ENCODE assay signal across 12 cellular contexts in the genomic region with DNA sequence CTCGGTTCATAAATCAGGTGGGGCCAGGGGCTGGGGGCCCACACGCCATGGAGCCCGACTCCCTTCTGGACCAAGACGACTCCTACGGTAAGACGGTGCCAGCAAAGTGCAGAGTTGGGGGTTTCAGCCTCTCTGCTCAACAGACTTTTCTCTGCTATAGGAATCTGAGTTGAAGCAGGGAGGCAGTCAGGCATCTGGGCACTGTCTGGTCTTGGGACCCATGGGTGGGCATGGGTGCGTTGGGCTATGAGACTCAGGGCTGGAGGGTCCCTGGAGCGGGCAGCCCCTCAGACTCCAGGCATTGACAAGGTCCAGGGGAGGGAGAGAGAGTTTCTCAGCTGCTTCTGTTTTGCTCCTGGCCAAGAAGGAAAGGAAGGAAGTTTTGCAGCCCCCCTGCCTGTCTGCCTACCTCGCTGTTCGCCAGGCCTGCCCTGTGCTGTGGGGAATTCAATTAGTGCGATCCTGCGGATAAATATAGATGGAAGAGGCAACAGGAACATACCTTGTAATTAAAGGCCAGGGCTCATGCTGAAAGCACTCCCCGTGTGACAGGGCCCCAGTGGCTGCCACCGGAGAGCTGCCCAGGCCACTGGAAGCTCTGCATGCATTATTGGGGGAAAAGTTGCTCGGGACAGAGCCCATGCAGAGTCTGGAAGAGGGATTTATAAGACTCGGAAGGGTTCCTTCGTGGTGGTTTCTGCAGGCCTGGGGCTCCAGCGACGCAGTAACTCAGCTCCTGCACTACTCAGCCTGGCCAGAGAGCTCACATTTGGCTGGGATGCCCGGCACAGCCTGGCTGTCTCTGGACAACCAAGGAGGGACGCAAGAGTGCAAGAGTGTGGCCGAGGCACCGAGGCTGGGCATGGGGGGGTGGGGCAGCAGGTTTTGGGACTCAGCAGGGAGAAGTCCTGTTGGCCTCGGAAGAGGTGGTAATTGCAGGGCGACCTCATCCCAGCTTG.
DNase-seq lines count a peak whose midpoint lies in the region; ATAC-seq and TF ChIP-seq lines count a peak whose summit lies in the region.
"Had no signal": no experiment of that assay in that cellular context is flagged by ENCODE, and none has a peak within 500 bp of the region (broad histone marks: within the 10 kb centered on the region; RNA-seq: fewer than 3 reads in every experiment).

No MANE protein-coding gene starts in this region.

- H3K27ac ChIP-seq in heart right ventricle (peak overlapping the region; percentile 60 to 96 (median 86)), psoas muscle (peak overlapping the region; percentile 95)

- H3K27me3 ChIP-seq in BE2C, result no peaks in the 10 kb centered on the region
- no peaks in the 10 kb centered on the region for H3K27me3 ChIP-seq in heart right ventricle
- no peaks in the 10 kb centered on the region for H3K27me3 ChIP-seq in psoas muscle (ENCODE audit: insufficient read depth in 3 of 3, low read length in 2 of 3)

- H3K4me1 ChIP-seq in BE2C (peaks cover 32% of the 10 kb centered on the region), heart right ventricle (peaks cover 24 to 54% (median 39%) of the 10 kb centered on the region in 9 donors), psoas muscle (peaks cover 54% of the 10 kb centered on the region)

- 13 to 20% methylated on average over 25 of the region's 25 CpGs for WGBS in heart right ventricle, 2 donors
- WGBS in psoas muscle, 3 donors, result 7 to 14% (median 12%) methylated on average over 25 of the region's 25 CpGs

- ATAC-seq in heart right ventricle, result peak; percentile 11 to 67 (median 52)
- peak; percentile 66 to 88 (median 83) for ATAC-seq in psoas muscle
- ATAC-seq in GM18520 (IDR thresholded peaks at IDR 0.05; ENCODE audit: unreplicated experiment), result no peak
- no peak for ATAC-seq in HG02610 (IDR thresholded peaks at IDR 0.05; ENCODE audit: unreplicated experiment)
- ATAC-seq in omental fat pad (ENCODE audit: low FRiP score), result no peak
- ATAC-seq: T-cell had no signal

- TF ChIP-seq CTCF in BE2C (IDR thresholded peaks at IDR 0.05; ENCODE audit: low read depth, low read length), result no peak
- no peak for TF ChIP-seq CTCF in astrocyte of the cerebellum (IDR thresholded peaks at IDR 0.05; ENCODE audit: low read depth, low read length, missing control alignments)
- TF ChIP-seq CTCF in heart right ventricle (IDR thresholded peaks at IDR 0.05), result no peak
- TF ChIP-seq CTCF in psoas muscle (IDR thresholded peaks at IDR 0.05), result peak; percentile 13
- TF ChIP-seq CTCF in omental fat pad (IDR thresholded peaks at IDR 0.05), result no peak

- intact Hi-C loops in heart right ventricle (cut with DNase I), result loop anchor here in 1 of 10 donors (5.0 kb wide), 1 partner anchor 45 kb away; no protein-coding TSS in a partner anchor
- intact Hi-C loops in psoas muscle (cut with DNase I), result no loop called here

- no peaks in the 10 kb centered on the region for H3K36me3 ChIP-seq in BE2C
- no peaks in the 10 kb centered on the region for H3K36me3 ChIP-seq in heart right ventricle
- H3K36me3 ChIP-seq in psoas muscle (ENCODE audit: insufficient read depth in 1 of 2, low read depth in 1 of 2), result peaks cover 0 to 3% of the 10 kb centered on the region in 2 donors

- peak overlapping the region; percentile 38 for H3K4me3 ChIP-seq in BE2C (ENCODE audit: low read depth, low read length)
- peak overlapping the region; percentile 9 for H3K4me3 ChIP-seq in astrocyte of the cerebellum (ENCODE audit: low read depth, low read length)
- H3K4me3 ChIP-seq in heart right ventricle, result peak overlapping the region in 9 of 10 donors; percentile 32 to 62 (median 47)
- peak overlapping the region; percentile 68 for H3K4me3 ChIP-seq in psoas muscle

- DNase-seq in BE2C, result peak; percentile 79
- DNase-seq in astrocyte of the cerebellum (ENCODE audit: low read depth), result no peak
- DNase-seq in heart right ventricle, result peak in 1 of 2 donors; percentile 40
- DNase-seq in psoas muscle, result peak; percentile 46 to 73
- DNase-seq in stimulated activated naive CD4-positive, alpha-beta T cell treated with Interleukin-2 at 50 U/mL for 16 hours (lab: John Stamatoyannopoulos, UW), result no peak
- no peak for DNase-seq in omental fat pad (ENCODE audit: low spot score)
- DNase-seq: activated CD8-positive, alpha-beta memory T cell treated with anti-CD3 and anti-CD28 coated beads, Interleukin-2, amount 50 U/mL, for 48 hours; CD4-positive, CD25-positive, alpha-beta regulatory T cell; NCI-H510A treated with DMSO at 0.1 percent for 48 hours; T-cell had no signal

- no peaks in the 10 kb centered on the region for H3K9me3 ChIP-seq in BE2C
- no peaks in the 10 kb centered on the region for H3K9me3 ChIP-seq in heart right ventricle
- H3K9me3 ChIP-seq in psoas muscle, result no peaks in the 10 kb centered on the region

- in situ Hi-C loops in astrocyte of the cerebellum (cut with HindIII; ENCODE audit: low sequenced_read_pairs), result loop anchor here (25.0 kb wide), 1 partner anchor 420 kb away; no protein-coding TSS in a partner anchor

Comparison
In these comparisons a context has a peak if more than half of its experiments do, and no peak if none do; other contexts are left out.
1. DNase-seq: peak in BE2C (single experiment) and psoas muscle (2 of 2); none in astrocyte of the cerebellum (single experiment), stimulated activated naive CD4-positive, alpha-beta T cell treated with Interleukin-2 at 50 U/mL for 16 hours (single experiment) and omental fat pad (single experiment).
2. H3K4me3 ChIP-seq: peak in every context shown above with its lines; median percentile 68 in psoas muscle; 47 in heart right ventricle; 38 in BE2C; 9 in astrocyte of the cerebellum.
3. ATAC-seq: peak in heart right ventricle (8 of 8) and psoas muscle (4 of 4); none in GM18520 (single experiment), HG02610 (single experiment) and omental fat pad (single experiment).